1 cellular context compared by ENCODE assay signal in genomic region chr2:179825494-179825893, GRCh38.
A peak's percentile ranks its signal among the peaks of the same experiment; 100 is the strongest.
TF ChIP-seq lines count a peak whose summit lies in the region.

No MANE protein-coding gene starts in this region.

TF ChIP-seq in K562, 482 proteins besides CTCF, POLR2A, EP300 and RAD21 (continued from another document):
- TF ChIP-seq BCLAF1 (IDR thresholded peaks at IDR 0.05; ENCODE audit: borderline replicate concordance in 1 of 2, control insufficient read depth in 1 of 2, low read depth in 2 of 2, low read length in 1 of 2) = no peak
- no peak for TF ChIP-seq ZFP30 (CRISPR knock-in tag; IDR thresholded peaks at IDR 0.05; ENCODE audit: borderline replicate concordance)
- TF ChIP-seq MYNN (IDR thresholded peaks at IDR 0.05) = no peak
- no peak for TF ChIP-seq MYNN (CRISPR knock-in tag; IDR thresholded peaks at IDR 0.05)
- TF ChIP-seq ZNF224 (CRISPR knock-in tag; IDR thresholded peaks at IDR 0.05) = no peak
- TF ChIP-seq ZNF57 (CRISPR knock-in tag; IDR thresholded peaks at IDR 0.05) = no peak
- TF ChIP-seq KDM1A (IDR thresholded peaks at IDR 0.05) = peak; percentile 82 to 88
- peak; percentile 88 for TF ChIP-seq JUND (IDR thresholded peaks at IDR 0.05; ENCODE audit: borderline replicate concordance, low read depth, low read length)
- peak; percentile 93; the same call in 2 of the 3 replicates for TF ChIP-seq JUND (tag; IDR thresholded peaks at IDR 0.05; ENCODE audit: borderline replicate concordance, low read depth, low read length)
- no peak for TF ChIP-seq ZNF347 (CRISPR knock-in tag; IDR thresholded peaks at IDR 0.05; ENCODE audit: low read depth)
- TF ChIP-seq E2F5 (CRISPR knock-in tag; IDR thresholded peaks at IDR 0.05) = no peak
- no peak for TF ChIP-seq BHLHE40 (IDR thresholded peaks at IDR 0.05; ENCODE audit: low read length)
- no peak for TF ChIP-seq HSF4 (CRISPR knock-in tag; IDR thresholded peaks at IDR 0.05; ENCODE audit: borderline replicate concordance)
- peak; percentile 73; the same call in 1 of the 2 replicates for TF ChIP-seq TEAD4 (IDR thresholded peaks at IDR 0.05; ENCODE audit: low read length)
- no peak for TF ChIP-seq TEAD4 (CRISPR knock-in tag; IDR thresholded peaks at IDR 0.05; ENCODE audit: borderline replicate concordance)
- TF ChIP-seq ARID1B (IDR thresholded peaks at IDR 0.05) = peak; percentile 73
- TF ChIP-seq SMARCE1 (IDR thresholded peaks at IDR 0.05) = peak; percentile 71; the same call in 1 of the 2 replicates
- TF ChIP-seq NCOA4 (IDR thresholded peaks at IDR 0.05; ENCODE audit: partially characterized antibody) = no peak
- peak; percentile 85 for TF ChIP-seq FOSL1 (tag; conservative IDR thresholded peaks at IDR 0.05)
- TF ChIP-seq SUPT5H (IDR thresholded peaks at IDR 0.05) = no peak
- TF ChIP-seq DIDO1 (tag; IDR thresholded peaks at IDR 0.05; ENCODE audit: low read depth) = no peak
- peak; percentile 56 for TF ChIP-seq SMARCA4 (IDR thresholded peaks at IDR 0.05)
- peak; percentile 42; the same call in 1 of the 2 replicates for TF ChIP-seq CREM (IDR thresholded peaks at IDR 0.05; ENCODE audit: low read depth)
- TF ChIP-seq CBFA2T3 (IDR thresholded peaks at IDR 0.05) = peak; percentile 69
